Comparison of ENCODE assay signal across 8 cellular contexts in the genomic region with DNA sequence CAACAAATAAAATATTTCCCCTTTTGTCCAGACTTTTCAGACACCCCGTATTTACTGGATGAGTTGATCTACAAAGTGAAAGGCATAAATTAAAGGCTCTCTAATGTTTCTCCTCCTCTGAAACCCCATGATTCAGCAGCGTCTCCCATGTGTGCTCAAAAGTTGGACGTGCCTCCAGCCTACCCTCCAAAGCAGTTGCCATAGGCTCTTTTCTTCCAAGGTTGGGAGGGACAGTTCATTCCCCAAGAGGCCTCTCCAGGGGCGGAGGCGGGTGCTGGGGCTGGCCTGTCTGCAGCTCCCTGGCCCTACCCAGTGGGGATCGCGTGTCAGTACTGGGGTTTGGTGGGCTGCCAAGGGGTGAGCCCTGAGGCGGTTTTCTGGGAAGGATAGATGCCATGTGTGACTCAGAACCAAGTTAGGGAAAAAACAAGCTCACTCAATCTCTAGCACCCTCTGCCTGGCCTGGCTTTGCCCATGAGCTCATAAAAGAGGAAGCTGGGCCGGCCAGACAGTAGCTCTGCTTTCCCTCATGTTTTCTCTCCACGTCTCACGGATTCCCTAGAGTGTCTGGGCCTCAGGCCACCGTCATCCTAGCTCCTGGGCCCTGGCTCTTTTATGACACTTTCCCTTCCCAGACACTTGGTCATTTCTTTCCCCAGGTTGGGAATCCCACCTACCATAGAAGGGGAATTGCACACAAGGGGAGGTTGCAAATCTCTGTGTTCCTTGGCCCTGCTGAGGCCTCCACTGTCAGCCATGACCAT. TPM values are rescaled to one million over a fixed set of nuclear protein-coding genes. Genes with fewer than 3 reads are reported as not detected.
A peak's percentile ranks its signal among the peaks of the same experiment; 100 is the strongest.
DNase-seq lines count a peak whose midpoint lies in the region; ATAC-seq and TF ChIP-seq lines count a peak whose summit lies in the region.

No MANE protein-coding gene starts in this region.

- ATAC-seq in GM19395 (IDR thresholded peaks at IDR 0.05; ENCODE audit: unreplicated experiment) (no peak), GM18907 (IDR thresholded peaks at IDR 0.05; ENCODE audit: unreplicated experiment) (no peak)

- DNase-seq in GM04503 (ENCODE audit: low read depth) (peak; percentile 100), Peyer's patch (peak; percentile 41 to 71 (median 64)), epithelial cell of prostate (ENCODE audit: low read depth, low spot score) (peak; percentile 99), myocyte (ENCODE audit: low read depth) (peak; percentile 100), NCI-H187 (lab: John Stamatoyannopoulos, UW) (no peak)
- DNase-seq in activated CD4-positive, CD25-positive, alpha-beta regulatory T cell treated with anti-CD3 and anti-CD28 coated beads, Interleukin-2, amount 50 U/mL, for 72 hours, result no peak

- H3K27ac ChIP-seq in Peyer's patch, result peak overlapping the region; percentile 56 to 66 (median 57)
- peak overlapping the region; percentile 100 for H3K27ac ChIP-seq in epithelial cell of prostate

- TF ChIP-seq POLR2A in Peyer's patch (IDR thresholded peaks at IDR 0.05), result no peak

- no peak overlapping the region for H3K4me3 ChIP-seq in Peyer's patch

- no peak for TF ChIP-seq CTCF in Peyer's patch (IDR thresholded peaks at IDR 0.05)

- H3K27me3 ChIP-seq in Peyer's patch, result no peaks in the 10 kb centered on the region

- H3K4me1 ChIP-seq in Peyer's patch, result peaks cover 0 to 44% (median 0%) of the 10 kb centered on the region in 4 donors

- no peaks in the 10 kb centered on the region for H3K9me3 ChIP-seq in Peyer's patch

- no peaks in the 10 kb centered on the region for H3K36me3 ChIP-seq in Peyer's patch

RNA-seq across cellular contexts. Expression of a gene that starts 8.0 kb away (rescaled TPM):
- 10 to 100 TPM in 3 of 4 donors, 1 to 10 TPM in 1; 6.7 to 16.4 (median 13.2) TPM for total RNA-seq in Peyer's patch
- 45.8 and 55.5 TPM in 2 replicates for total RNA-seq in myocyte
- polyA plus RNA-seq in myocyte (2012), result 152 TPM

RNA-seq across cellular contexts. Expression of a gene that starts 9.9 kb away (rescaled TPM):
- total RNA-seq in Peyer's patch (100 to 1,000 TPM in 2 of 4 donors, 10 to 100 TPM in 2; 74.1 to 151 (median 100) TPM), myocyte (168 and 175 TPM in 2 replicates)
- polyA plus RNA-seq in myocyte (2012), result 205 TPM

RNA-seq across cellular contexts. Expression of a gene that starts 32.2 kb away (rescaled TPM):
- total RNA-seq in Peyer's patch (100 to 1,000 TPM in 1 of 4 donors, 10 to 100 TPM in 3; 69.9 to 188 (median 95.6) TPM), myocyte (562 and 698 TPM in 2 replicates)
- 954 TPM for polyA plus RNA-seq in myocyte (2012)

RNA-seq across cellular contexts. Expression of a gene that starts 35.3 kb away (rescaled TPM):
- total RNA-seq in Peyer's patch, result 10 to 100 TPM in 3 of 4 donors, 1 to 10 TPM in 1; 7.5 to 51.2 (median 19.4) TPM
- total RNA-seq in myocyte, result 8.0 and 8.2 TPM in 2 replicates
- 17.6 TPM for polyA plus RNA-seq in myocyte (2012)

Comparison
In these comparisons a context has a peak if more than half of its experiments do, and no peak if none do; other contexts are left out.
1. DNase-seq: peak in GM04503 (single experiment), Peyer's patch (3 of 3), epithelial cell of prostate (single experiment) and myocyte (single experiment); none in activated CD4-positive, CD25-positive, alpha-beta regulatory T cell treated with anti-CD3 and anti-CD28 coated beads, Interleukin-2, amount 50 U/mL, for 72 hours (single experiment) and NCI-H187 (0 of 2).